ENCODE assay signal across 9 cellular contexts in the genomic region with DNA sequence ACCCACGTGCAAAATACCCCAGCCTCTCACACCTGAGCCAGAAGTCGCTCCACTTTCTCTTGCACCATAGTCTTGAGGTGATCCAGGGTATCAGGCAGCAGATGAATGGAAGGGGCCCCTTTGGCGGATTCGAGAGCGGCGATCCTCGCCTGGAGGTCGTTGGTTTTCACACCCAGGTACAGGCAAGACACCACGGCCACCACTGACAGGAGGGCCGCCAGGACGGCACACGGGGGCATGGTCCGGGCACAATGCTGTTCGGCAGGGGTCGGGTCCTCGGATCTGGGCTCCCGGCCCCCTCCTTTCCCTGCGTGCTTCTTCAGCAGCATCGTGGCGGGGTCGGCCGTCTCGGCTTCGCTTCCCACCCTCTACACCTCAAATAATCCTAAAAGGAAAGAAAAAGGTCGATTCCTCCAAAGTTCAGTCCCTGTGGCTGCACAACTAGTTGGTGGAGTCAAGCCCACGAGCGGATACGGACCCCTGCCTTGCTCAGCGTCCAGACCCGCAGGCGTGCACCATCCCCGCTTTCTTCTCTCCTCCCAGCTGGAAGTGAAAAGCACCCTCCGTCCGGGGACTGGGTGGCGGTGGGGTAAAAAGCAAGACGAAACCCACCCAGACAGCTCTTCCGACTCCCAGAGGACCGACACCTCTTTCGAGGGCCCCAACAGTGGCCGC. TPM values are rescaled to one million over a fixed set of nuclear protein-coding genes. Genes with fewer than 3 reads are reported as not detected.
A peak's percentile ranks its signal among the peaks of the same experiment; 100 is the strongest.
DNase-seq lines count a peak whose midpoint lies in the region; ATAC-seq and TF ChIP-seq lines count a peak whose summit lies in the region.
"Had no signal": no experiment of that assay in that cellular context is flagged by ENCODE, and none has a peak within 500 bp of the region (broad histone marks: within the 10 kb centered on the region; RNA-seq: fewer than 3 reads in every experiment).

No MANE protein-coding gene starts in this region.

- H3K36me3 ChIP-seq in spleen, result no peaks in the 10 kb centered on the region
- H3K36me3 ChIP-seq: adrenal gland had no signal

- no peak for DNase-seq in spleen
- no peak for DNase-seq in NCI-H1930 (lab: John Stamatoyannopoulos, UW)
- DNase-seq in RWPE1 (ENCODE audit: low spot score), result no peak
- no peak for DNase-seq in NCI-H1694 (lab: John Stamatoyannopoulos, UW)

- no peaks in the 10 kb centered on the region for H3K9me3 Mint-ChIP-seq in activated naive CD8-positive, alpha-beta T cell (ENCODE audit: low read depth)

- 7 to 12% (median 10%) methylated on average over 28 to 40 of the region's 40 CpGs for WGBS in spleen, 5 donors

- H3K27ac Mint-ChIP-seq in activated naive CD8-positive, alpha-beta T cell, result no peak overlapping the region

- H3K4me1 ChIP-seq in spleen, result peaks cover 10 to 20% (median 18%) of the 10 kb centered on the region in 6 donors

- intact Hi-C loops in spleen (cut with DNase I; ENCODE audit: low total_unique reads), result no loop called here

- no peak overlapping the region for H3K27ac ChIP-seq in spleen
- no peak overlapping the region for H3K27ac ChIP-seq in RWPE1
- H3K27ac ChIP-seq: adrenal gland had no signal

- POLR2A ChIA-PET in RWPE1 (lab: Yijun Ruan, JAX; ENCODE audit: low non-redundant PET), result no interaction called here

- TF ChIP-seq CTCF in spleen (IDR thresholded peaks at IDR 0.05 in 8 of 11, conservative IDR thresholded peaks at IDR 0.05 in 3 of 11) (no peak), RWPE1 (conservative IDR thresholded peaks at IDR 0.05; ENCODE audit: low read depth) (no peak)

- H3K4me1 Mint-ChIP-seq in activated naive CD8-positive, alpha-beta T cell (ENCODE audit: low read depth), result peaks cover 18% of the 10 kb centered on the region

- H3K36me3 Mint-ChIP-seq in activated naive CD8-positive, alpha-beta T cell, result no peaks in the 10 kb centered on the region

- peaks cover 39% of the 10 kb centered on the region for H3K27me3 Mint-ChIP-seq in activated naive CD8-positive, alpha-beta T cell

- ATAC-seq in HG02852 (IDR thresholded peaks at IDR 0.05; ENCODE audit: unreplicated experiment) (peak; percentile 29), GM18907 (IDR thresholded peaks at IDR 0.05; ENCODE audit: unreplicated experiment) (no peak)

- H3K9me3 ChIP-seq in spleen, result no peaks in the 10 kb centered on the region
- H3K9me3 ChIP-seq: adrenal gland had no signal

- no peak for TF ChIP-seq POLR2A in spleen (IDR thresholded peaks at IDR 0.05)

- H3K4me3 ChIP-seq in iPS-11a (ENCODE audit: low read depth, low read length) (peak overlapping the region; percentile 60), spleen (peak overlapping the region; percentile 35 to 71 (median 44))

- peak overlapping the region; percentile 80 for H3K4me3 Mint-ChIP-seq in activated naive CD8-positive, alpha-beta T cell

- peaks cover 0 to 92% (median 36%) of the 10 kb centered on the region in 7 donors for H3K27me3 ChIP-seq in spleen (replicated peaks in 1 of 7)

- CTCF ChIA-PET in RWPE1 (lab: Yijun Ruan, JAX), result interaction anchor here (1.3 kb wide), 1 partner anchor 12 kb away, joined by 3 read pairs; no protein-coding TSS in a partner anchor

RNA-seq across cellular contexts. Expression of a gene that starts 0.6 kb away (rescaled TPM):
- total RNA-seq in spleen, result 1 to 10 TPM in 3 of 7 donors, under 1 TPM in 3, not detected in 1; 0.46 to 1.9 (median 1.1) TPM
- under 1 TPM; 0.06 to 0.10 (median 0.07) TPM for polyA plus RNA-seq in spleen
